ENCODE assay signal across 1 cellular context in the genomic region with DNA sequence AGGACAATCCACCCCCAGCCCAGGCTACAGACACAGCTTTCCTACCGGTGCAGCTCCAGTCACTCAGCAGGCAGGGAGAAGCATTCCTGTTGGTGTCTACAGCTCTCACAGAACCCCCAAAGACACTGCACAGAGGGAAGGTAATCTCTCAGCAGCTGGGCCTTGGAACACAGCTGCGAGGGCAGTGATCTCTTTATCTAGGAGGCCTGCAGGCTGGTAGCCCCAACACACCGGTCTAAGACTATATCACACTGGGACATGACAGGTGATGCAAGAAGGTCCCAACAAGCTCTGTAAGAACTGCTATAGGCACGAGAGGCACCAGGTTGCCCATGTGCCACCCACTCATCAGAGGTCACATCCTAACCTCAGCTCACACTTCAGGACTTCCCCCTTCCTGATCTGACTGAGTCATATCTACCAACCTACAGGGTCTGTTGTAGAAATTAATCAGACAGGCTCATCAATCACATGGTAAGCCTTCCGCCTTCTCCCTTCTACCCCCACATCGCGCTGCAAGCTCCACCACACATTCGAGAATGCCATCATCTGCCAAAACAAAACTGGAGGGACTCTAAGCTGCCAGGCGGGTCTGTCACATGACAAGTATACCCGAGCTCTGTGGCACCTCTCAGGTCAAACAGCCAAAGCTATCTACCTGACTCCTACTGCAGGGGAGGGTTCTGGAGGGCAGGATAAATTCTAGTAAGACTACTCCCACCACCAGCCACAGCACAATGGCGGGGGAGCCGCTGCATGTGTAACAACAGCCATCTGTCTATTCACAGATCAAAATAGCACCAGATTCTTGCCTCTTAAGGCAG.
TF ChIP-seq lines count a peak whose summit lies in the region.

No MANE protein-coding gene starts in this region.

TF ChIP-seq in HEK293T, 16 proteins besides CTCF, POLR2A, EP300 and RAD21 (continued from another document):
- TF ChIP-seq, protein P1, sequence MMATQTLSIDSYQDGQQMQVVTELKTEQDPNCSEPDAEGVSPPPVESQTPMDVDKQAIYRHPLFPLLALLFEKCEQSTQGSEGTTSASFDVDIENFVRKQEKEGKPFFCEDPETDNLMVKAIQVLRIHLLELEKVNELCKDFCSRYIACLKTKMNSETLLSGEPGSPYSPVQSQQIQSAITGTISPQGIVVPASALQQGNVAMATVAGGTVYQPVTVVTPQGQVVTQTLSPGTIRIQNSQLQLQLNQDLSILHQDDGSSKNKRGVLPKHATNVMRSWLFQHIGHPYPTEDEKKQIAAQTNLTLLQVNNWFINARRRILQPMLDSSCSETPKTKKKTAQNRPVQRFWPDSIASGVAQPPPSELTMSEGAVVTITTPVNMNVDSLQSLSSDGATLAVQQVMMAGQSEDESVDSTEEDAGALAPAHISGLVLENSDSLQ (IDR thresholded peaks at IDR 0.05): no peak
- TF ChIP-seq NFRKB (IDR thresholded peaks at IDR 0.05) (no peak), L3MBTL2 (conservative IDR thresholded peaks at IDR 0.05) (no peak), LEF1 (IDR thresholded peaks at IDR 0.05; ENCODE audit: borderline replicate concordance) (no peak)
